31 cellular contexts compared by ENCODE assay signal in genomic region chr11:121727942-121728341, GRCh38.
"Had no signal": no experiment of that assay in that cellular context is flagged by ENCODE, and none has a peak within 500 bp of the region (broad histone marks: within the 10 kb centered on the region; RNA-seq: fewer than 3 reads in every experiment).

No MANE protein-coding gene starts in this region.

- FAIRE-seq: astrocyte, bronchial epithelial cell had no signal

- H3K27me3 ChIP-seq: brain microvascular endothelial cell, dorsolateral prefrontal cortex had no signal

- H3K36me3 Mint-ChIP-seq: activated naive CD8-positive, alpha-beta T cell had no signal

- H3K4me3 Mint-ChIP-seq: activated CD4-positive, alpha-beta memory T cell treated with anti-CD3 and anti-CD28 coated beads, Interleukin-2, amount 10 ng/mL, durations not matched to agents 7 days and 5 days; activated CD4-positive, alpha-beta T cell treated with anti-CD3 and anti-CD28 coated beads, Interleukin-2, amount 10 ng/mL, durations not matched to agents 7 days and 5 days; activated naive CD8-positive, alpha-beta T cell; activated T-cell treated with anti-CD3 and anti-CD28 coated beads, Interleukin-2, amount 50 U/mL, for 24 hours; activated T-cell treated with anti-CD3 and anti-CD28 coated beads, Interleukin-2, amount 50 U/mL, for 72 hours; central memory CD8-positive, alpha-beta T cell; dendritic cell treated with granulocyte-macrophage colony-stimulating factor and Interleukin-4, amounts not matched to agents 40 ng/mL and 50 ng/mL, for 4 days; endodermal cell had no signal

- H3K9me3 Mint-ChIP-seq: activated CD4-positive, alpha-beta memory T cell treated with anti-CD3 and anti-CD28 coated beads, Interleukin-2, amount 10 ng/mL, durations not matched to agents 7 days and 5 days; activated CD4-positive, alpha-beta T cell treated with anti-CD3 and anti-CD28 coated beads, Interleukin-2, amount 10 ng/mL, durations not matched to agents 7 days and 5 days; activated T-cell treated with anti-CD3 and anti-CD28 coated beads, Interleukin-2, amount 50 U/mL, for 24 hours; central memory CD8-positive, alpha-beta T cell had no signal

- DNase-seq: activated CD4-positive, alpha-beta memory T cell treated with anti-CD3 and anti-CD28 coated beads, Interleukin-2, amount 10 ng/mL, durations not matched to agents 7 days and 5 days; activated CD4-positive, alpha-beta T cell treated with anti-CD3 and anti-CD28 coated beads for 4 hours; activated CD4-positive, alpha-beta T cell treated with anti-CD3 and anti-CD28 coated beads, Interleukin-2, amount 10 ng/mL, durations not matched to agents 7 days and 5 days; activated CD4-positive, alpha-beta T cell treated with anti-CD3 and anti-CD28 coated beads, Interleukin-2, amount 50 U/mL, for 4 hours; activated CD4-positive, CD25-positive, alpha-beta regulatory T cell; activated CD4-positive, CD25-positive, alpha-beta regulatory T cell treated with anti-CD3 and anti-CD28 coated beads, Interleukin-2, amount 50 U/mL, for 72 hours; activated CD8-positive, alpha-beta memory T cell treated with anti-CD3 and anti-CD28 coated beads, Interleukin-2, amount 50 U/mL, for 48 hours; activated effector memory CD4-positive, alpha-beta T cell treated with Interleukin-2 at 50 U/mL for 16 hours; activated gamma-delta T cell treated with Interleukin-2 at 50 U/mL for 16 hours; activated naive CD4-positive, alpha-beta T cell treated with anti-CD3 and anti-CD28 coated beads, Interleukin-2, amount 50 U/mL, for 16 hours; activated naive CD4-positive, alpha-beta T cell treated with Interleukin-2 at 50 U/mL for 16 hours; activated T-cell treated with anti-CD3 and anti-CD28 coated beads for 4 hours; activated T-cell treated with anti-CD3 and anti-CD28 coated beads, Interleukin-2, amount 50 U/mL, for 24 hours; activated T-cell treated with anti-CD3 and anti-CD28 coated beads, Interleukin-2, amount 50 U/mL, for 72 hours; amniotic stem cell; anterior cingulate cortex; brain microvascular endothelial cell; dorsolateral prefrontal cortex; effector memory CD4-positive, alpha-beta T cell; endodermal cell; erythroblast; esophagus squamous epithelium; foreskin melanocyte; head of caudate nucleus; T-helper 2 cell had no signal

- H3K27ac ChIP-seq: brain microvascular endothelial cell, coronary artery, dorsolateral prefrontal cortex, esophagus squamous epithelium had no signal

- H3K4me3 ChIP-seq: coronary artery, dorsolateral prefrontal cortex, esophagus squamous epithelium had no signal

- H3K9me3 ChIP-seq: esophagus squamous epithelium had no signal

- H3K36me3 ChIP-seq: brain microvascular endothelial cell, esophagus squamous epithelium had no signal

- ATAC-seq: activated T-cell treated with anti-CD3 and anti-CD28 coated beads, Interleukin-2, amount 50 U/mL, for 72 hours had no signal

- H3K4me1 Mint-ChIP-seq: activated CD4-positive, alpha-beta memory T cell treated with anti-CD3 and anti-CD28 coated beads, Interleukin-2, amount 10 ng/mL, durations not matched to agents 7 days and 5 days; activated CD4-positive, alpha-beta T cell treated with anti-CD3 and anti-CD28 coated beads, Interleukin-2, amount 10 ng/mL, durations not matched to agents 7 days and 5 days; central memory CD8-positive, alpha-beta T cell had no signal

- H3K27ac Mint-ChIP-seq: activated CD4-positive, alpha-beta memory T cell treated with anti-CD3 and anti-CD28 coated beads, Interleukin-2, amount 10 ng/mL, durations not matched to agents 7 days and 5 days; activated CD4-positive, alpha-beta T cell treated with anti-CD3 and anti-CD28 coated beads, Interleukin-2, amount 10 ng/mL, durations not matched to agents 7 days and 5 days; activated naive CD8-positive, alpha-beta T cell; activated T-cell treated with anti-CD3 and anti-CD28 coated beads, Interleukin-2, amount 50 U/mL, for 24 hours; activated T-cell treated with anti-CD3 and anti-CD28 coated beads, Interleukin-2, amount 50 U/mL, for 72 hours; dendritic cell treated with granulocyte-macrophage colony-stimulating factor and Interleukin-4, amounts not matched to agents 40 ng/mL and 50 ng/mL, for 4 days; endodermal cell had no signal
